ENCODE assay signal across 20 cellular contexts in genomic region chr7:3107228-3107763, GRCh38.
DNase-seq lines count a peak whose midpoint lies in the region; ATAC-seq and TF ChIP-seq lines count a peak whose summit lies in the region.
"Had no signal": no experiment of that assay in that cellular context is flagged by ENCODE, and none has a peak within 500 bp of the region (broad histone marks: within the 10 kb centered on the region; RNA-seq: fewer than 3 reads in every experiment).

No MANE protein-coding gene starts in this region.

- ATAC-seq in PC-3 (no peak; the same call in 1 of the 2 replicates), HG02938 (IDR thresholded peaks at IDR 0.05; ENCODE audit: unreplicated experiment) (no peak)
- ATAC-seq in activated naive CD8-positive, alpha-beta T cell treated with anti-CD3 and anti-CD28 coated beads, Interleukin-2, amount 50 U/mL, for 24 hours: no peak
- ATAC-seq: gastrocnemius medialis, K562 had no signal

- H3K27me3 ChIP-seq in PC-3 (ENCODE audit: low read length) (no peaks in the 10 kb centered on the region), tibial artery (no peaks in the 10 kb centered on the region), mesendoderm (ENCODE audit: insufficient read depth, low read length, poor library complexity) (no peaks in the 10 kb centered on the region)
- H3K27me3 ChIP-seq: gastrocnemius medialis had no signal

- peaks cover 30% of the 10 kb centered on the region for H3K9me3 Mint-ChIP-seq in activated naive CD4-positive, alpha-beta T cell treated with anti-CD3 and anti-CD28 coated beads, Interleukin-2, amount 10 ng/mL, durations not matched to agents 7 days and 5 days
- peaks cover 6% of the 10 kb centered on the region for H3K9me3 Mint-ChIP-seq in activated naive CD8-positive, alpha-beta T cell treated with anti-CD3 and anti-CD28 coated beads, Interleukin-2, amount 50 U/mL, for 24 hours

- no peak overlapping the region for H3K18ac ChIP-seq in mesendoderm (ENCODE audit: low read length)

- H3K9me2 ChIP-seq in PC-3 (replicated peaks; ENCODE audit: low read length): no peaks in the 10 kb centered on the region

- H3K4me3 ChIP-seq in PC-3 (ENCODE audit: low read length) (no peak overlapping the region), tibial artery (no peak overlapping the region), mesendoderm (ENCODE audit: low read length) (no peak overlapping the region)
- H3K4me3 ChIP-seq: gastrocnemius medialis, K562, transverse colon had no signal

- POLR2A ChIA-PET in PC-3 (lab: Charles Lee; ENCODE audit: unreplicated experiment): no interaction called here

- peak overlapping the region; percentile 85 for H3K27ac Mint-ChIP-seq in activated naive CD4-positive, alpha-beta T cell treated with anti-CD3 and anti-CD28 coated beads, Interleukin-2, amount 10 ng/mL, durations not matched to agents 7 days and 5 days
- peak overlapping the region; percentile 76 for H3K27ac Mint-ChIP-seq in activated naive CD8-positive, alpha-beta T cell treated with anti-CD3 and anti-CD28 coated beads, Interleukin-2, amount 50 U/mL, for 24 hours

- peaks cover 43% of the 10 kb centered on the region for H3K36me3 Mint-ChIP-seq in activated naive CD4-positive, alpha-beta T cell treated with anti-CD3 and anti-CD28 coated beads, Interleukin-2, amount 10 ng/mL, durations not matched to agents 7 days and 5 days
- peaks cover 9% of the 10 kb centered on the region for H3K36me3 Mint-ChIP-seq in activated naive CD8-positive, alpha-beta T cell treated with anti-CD3 and anti-CD28 coated beads, Interleukin-2, amount 50 U/mL, for 24 hours (ENCODE audit: low read depth)

- no peak overlapping the region for H3K23ac ChIP-seq in mesendoderm (ENCODE audit: low read length)

- H3K27me3 Mint-ChIP-seq in activated naive CD4-positive, alpha-beta T cell treated with anti-CD3 and anti-CD28 coated beads, Interleukin-2, amount 10 ng/mL, durations not matched to agents 7 days and 5 days: peaks cover 3% of the 10 kb centered on the region
- H3K27me3 Mint-ChIP-seq in activated naive CD8-positive, alpha-beta T cell treated with anti-CD3 and anti-CD28 coated beads, Interleukin-2, amount 50 U/mL, for 24 hours: no peaks in the 10 kb centered on the region
- H3K27me3 Mint-ChIP-seq: stimulated activated naive CD8-positive, alpha-beta T cell treated with anti-CD3 and anti-CD28 coated beads, Interleukin-15, amount 100 ng/mL, for 72 hours had no signal

- CTCF ChIA-PET in activated naive CD4-positive, alpha-beta T cell treated with anti-CD3 and anti-CD28 coated beads, Interleukin-2, amount 10 ng/mL, durations not matched to agents 7 days and 5 days (lab: Charles Lee): interaction anchor here (0.8 to 1.8 kb wide), 3 partner anchors 15 to 47 kb away, joined by 3 to 6 read pairs (median 3); no protein-coding TSS in a partner anchor
- CTCF ChIA-PET in PC-3 (lab: Charles Lee): no interaction called here

- no peak overlapping the region for H2BK120ac ChIP-seq in mesendoderm (ENCODE audit: low read depth, low read length)

- H4K20me1 ChIP-seq in PC-3 (ENCODE audit: low read length): no peaks in the 10 kb centered on the region

- BruUV-seq in PC-3 (replicated peaks; lab: Mats Ljungman, UMichigan): no TSS peak

- H3K9me3 ChIP-seq in PC-3 (ENCODE audit: low read length) (no peaks in the 10 kb centered on the region), tibial artery (peaks cover 0 to 11% (median 4%) of the 10 kb centered on the region in 3 donors)
- H3K9me3 ChIP-seq: gastrocnemius medialis had no signal

- no peaks in the 10 kb centered on the region for H3K36me3 ChIP-seq in PC-3 (ENCODE audit: low read depth, low read length)
- no peaks in the 10 kb centered on the region for H3K36me3 ChIP-seq in tibial artery
- no peaks in the 10 kb centered on the region for H3K36me3 ChIP-seq in mesendoderm (ENCODE audit: control insufficient read depth, insufficient read depth, low read length)
- H3K36me3 ChIP-seq: gastrocnemius medialis, transverse colon had no signal

- no peak overlapping the region for H2AK5ac ChIP-seq in mesendoderm (ENCODE audit: low read length)

- H3K4me2 ChIP-seq in PC-3 (ENCODE audit: low read length): peak overlapping the region; percentile 49; the same call in 1 of the 2 replicates
- H3K4me2 ChIP-seq in mesendoderm (ENCODE audit: low read length): no peak overlapping the region

- H3K4ac ChIP-seq in mesendoderm (ENCODE audit: low read depth, low read length): no peak overlapping the region

- H3K79me2 ChIP-seq in PC-3 (ENCODE audit: low read length) (no peaks in the 10 kb centered on the region), mesendoderm (ENCODE audit: control insufficient read depth, insufficient read depth, low read length) (no peaks in the 10 kb centered on the region)
- H3K79me2 ChIP-seq: parathyroid adenoma had no signal

- H3K9ac ChIP-seq in PC-3 (ENCODE audit: low read length) (peak overlapping the region; percentile 33; the same call in 1 of the 2 replicates), mesendoderm (ENCODE audit: low read length) (no peak overlapping the region)
- H3K9ac ChIP-seq: parathyroid adenoma had no signal

- no peaks in the 10 kb centered on the region for H3K79me1 ChIP-seq in mesendoderm (ENCODE audit: low read length)

- no peak overlapping the region for H4K8ac ChIP-seq in mesendoderm (ENCODE audit: low read depth, low read length)

- H2AFZ ChIP-seq in PC-3 (ENCODE audit: low read length): no peak overlapping the region
- H2AFZ ChIP-seq: parathyroid adenoma had no signal

- peaks cover 90% of the 10 kb centered on the region for H3K4me1 Mint-ChIP-seq in activated naive CD4-positive, alpha-beta T cell treated with anti-CD3 and anti-CD28 coated beads, Interleukin-2, amount 10 ng/mL, durations not matched to agents 7 days and 5 days
- peaks cover 86% of the 10 kb centered on the region for H3K4me1 Mint-ChIP-seq in activated naive CD8-positive, alpha-beta T cell treated with anti-CD3 and anti-CD28 coated beads, Interleukin-2, amount 50 U/mL, for 24 hours

- no peak overlapping the region for H2BK5ac ChIP-seq in mesendoderm (ENCODE audit: low read length)

- H3K4me3 Mint-ChIP-seq in activated naive CD4-positive, alpha-beta T cell treated with anti-CD3 and anti-CD28 coated beads, Interleukin-2, amount 10 ng/mL, durations not matched to agents 7 days and 5 days: no peak overlapping the region
- H3K4me3 Mint-ChIP-seq in activated naive CD8-positive, alpha-beta T cell treated with anti-CD3 and anti-CD28 coated beads, Interleukin-2, amount 50 U/mL, for 24 hours: no peak overlapping the region

- no peak for TF ChIP-seq CTCF in PC-3 (conservative IDR thresholded peaks at IDR 0.05; ENCODE audit: low read depth, low read length)
- TF ChIP-seq CTCF in tibial artery (IDR thresholded peaks at IDR 0.05): no peak

- intact Hi-C loops in PC-3 (cut with micrococcal nuclease) (no loop called here), tibial artery (cut with DNase I; ENCODE audit: low total_unique reads) (no loop called here)

- H4K5ac ChIP-seq in mesendoderm (ENCODE audit: low read length): no peak overlapping the region

- WGBS in mesendoderm (ENCODE audit: extremely low coverage, insufficient coverage, low lambda C conversion rate): no CpG with 5 or more reads among the region's 8 CpGs

- no peak overlapping the region for H3K56ac ChIP-seq in mesendoderm (ENCODE audit: low read length)

- H3K27ac ChIP-seq in PC-3 (ENCODE audit: low read length) (peak overlapping the region; percentile 86), tibial artery (peak overlapping the region; percentile 55 to 56), mesendoderm (ENCODE audit: low read depth, low read length) (no peak overlapping the region)
- H3K27ac ChIP-seq: gastrocnemius medialis, parathyroid adenoma, transverse colon had no signal

- DNase-seq in activated naive CD4-positive, alpha-beta T cell treated with anti-CD3 and anti-CD28 coated beads, Interleukin-2, amount 10 ng/mL, durations not matched to agents 7 days and 5 days: no peak
- DNase-seq in activated naive CD4-positive, alpha-beta T cell (lab: John Stamatoyannopoulos, UW): no peak
- DNase-seq in PC-3 (peak; percentile 3), tibial artery (no peak), mesendoderm (no peak), NCI-H2029 (lab: John Stamatoyannopoulos, UW) (no peak)
- no peak for DNase-seq in activated naive CD8-positive, alpha-beta T cell treated with anti-CD3 and anti-CD28 coated beads, Interleukin-2, amount 50 U/mL, for 24 hours
- DNase-seq: Caco-2; effector CD8-positive, alpha-beta T cell; gastrocnemius medialis; NCI-H1694 treated with DMSO at 0.1 percent for 48 hours; NCI-H2227 treated with DMSO at 0.1 percent for 48 hours; NCI-H774; OCI-M1; SHP77 treated with DMSO at 0.1 percent for 48 hours; transverse colon had no signal

- H3F3A ChIP-seq in PC-3 (ENCODE audit: low read length, unreplicated experiment): no peaks in the 10 kb centered on the region

- H2BK15ac ChIP-seq in mesendoderm (replicated peaks; ENCODE audit: low read depth): no peak overlapping the region

- H3K4me1 ChIP-seq in PC-3 (ENCODE audit: insufficient read depth, low read length) (peaks cover 28% of the 10 kb centered on the region; the same call in 1 of the 2 replicates), tibial artery (peaks cover 0 to 59% (median 9%) of the 10 kb centered on the region in 4 donors), mesendoderm (ENCODE audit: control insufficient read depth, low read depth, low read length) (no peaks in the 10 kb centered on the region)
- H3K4me1 ChIP-seq: Caco-2, gastrocnemius medialis, parathyroid adenoma, transverse colon had no signal
